Comparison of ENCODE assay signal across 17 cellular contexts in the genomic region with DNA sequence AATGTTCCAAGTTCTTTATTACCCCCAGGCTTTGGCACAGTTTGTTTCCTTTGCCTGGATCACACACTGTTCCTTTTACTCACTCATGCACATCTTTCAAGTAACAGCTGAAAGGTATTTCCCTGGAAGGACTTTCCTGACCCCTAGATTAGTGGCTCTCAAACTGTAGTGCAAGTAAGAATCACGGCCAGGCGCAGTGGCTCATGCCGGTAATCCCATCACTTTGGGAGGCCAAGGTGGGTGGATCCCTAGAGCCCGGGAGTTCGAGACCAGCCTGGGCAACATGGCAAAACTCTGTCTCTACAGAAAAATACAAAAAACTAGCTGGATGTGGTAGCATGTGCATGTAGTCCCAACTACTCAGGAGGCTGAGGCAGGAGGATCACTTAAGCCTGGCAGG. TPM values are rescaled to one million over a fixed set of nuclear protein-coding genes. Genes with fewer than 3 reads are reported as not detected.
DNase-seq lines count a peak whose midpoint lies in the region; ATAC-seq and TF ChIP-seq lines count a peak whose summit lies in the region.
"Had no signal": no experiment of that assay in that cellular context is flagged by ENCODE, and none has a peak within 500 bp of the region (broad histone marks: within the 10 kb centered on the region; RNA-seq: fewer than 3 reads in every experiment).

No MANE protein-coding gene starts in this region.

- H3K36me3 Mint-ChIP-seq in activated naive CD4-positive, alpha-beta T cell treated with anti-CD3 and anti-CD28 coated beads, Interleukin-2, amount 10 ng/mL, durations not matched to agents 7 days and 5 days: no peaks in the 10 kb centered on the region
- H3K36me3 Mint-ChIP-seq: CD4-positive, alpha-beta memory T cell had no signal

- no peak overlapping the region for H3K27ac Mint-ChIP-seq in activated naive CD4-positive, alpha-beta T cell treated with anti-CD3 and anti-CD28 coated beads, Interleukin-2, amount 10 ng/mL, durations not matched to agents 7 days and 5 days

- DNase-seq in epithelial cell of proximal tubule (ENCODE audit: low read depth) (peak; percentile 20), renal cortical epithelial cell (ENCODE audit: low read depth) (peak; percentile 87), GF-D8 (lab: John Stamatoyannopoulos, UW) (no peak)
- no peak for DNase-seq in activated naive CD4-positive, alpha-beta T cell treated with anti-CD3 and anti-CD28 coated beads, Interleukin-2, amount 10 ng/mL, durations not matched to agents 7 days and 5 days
- DNase-seq: C1 segment of cervical spinal cord; Calu3; CD4-positive, alpha-beta memory T cell; COR-L47; DMS53; DMS79 treated with DMSO at 0.1 percent for 48 hours; H7; HCEC 1CT had no signal

- no peak overlapping the region for H3K4me3 ChIP-seq in epithelial cell of proximal tubule (ENCODE audit: low read depth, low read length)

- no peak overlapping the region for H3K4me3 Mint-ChIP-seq in activated naive CD4-positive, alpha-beta T cell treated with anti-CD3 and anti-CD28 coated beads, Interleukin-2, amount 10 ng/mL, durations not matched to agents 7 days and 5 days
- H3K4me3 Mint-ChIP-seq: CD4-positive, alpha-beta memory T cell had no signal

- ATAC-seq in HG03565 (IDR thresholded peaks at IDR 0.05; ENCODE audit: unreplicated experiment): no peak

- no peaks in the 10 kb centered on the region for H3K9me3 Mint-ChIP-seq in activated naive CD4-positive, alpha-beta T cell treated with anti-CD3 and anti-CD28 coated beads, Interleukin-2, amount 10 ng/mL, durations not matched to agents 7 days and 5 days

- CTCF ChIA-PET in activated naive CD4-positive, alpha-beta T cell treated with anti-CD3 and anti-CD28 coated beads, Interleukin-2, amount 10 ng/mL, durations not matched to agents 7 days and 5 days (lab: Charles Lee): interaction anchor here (1.4 kb wide), 1 partner anchor 56 kb away, joined by 5 read pairs; no protein-coding TSS in a partner anchor

- peak overlapping the region; percentile 30; the same call in 1 of the 2 replicates for H3K27ac ChIP-seq in VCaP

- TF ChIP-seq CTCF in VCaP (conservative IDR thresholded peaks at IDR 0.05) (no peak), epithelial cell of proximal tubule (conservative IDR thresholded peaks at IDR 0.05; ENCODE audit: low read depth, low read length) (no peak)

- H3K4me1 Mint-ChIP-seq in activated naive CD4-positive, alpha-beta T cell treated with anti-CD3 and anti-CD28 coated beads, Interleukin-2, amount 10 ng/mL, durations not matched to agents 7 days and 5 days: no peaks in the 10 kb centered on the region
- H3K4me1 Mint-ChIP-seq: CD4-positive, alpha-beta memory T cell had no signal

- peaks cover 26% of the 10 kb centered on the region for H3K27me3 Mint-ChIP-seq in activated naive CD4-positive, alpha-beta T cell treated with anti-CD3 and anti-CD28 coated beads, Interleukin-2, amount 10 ng/mL, durations not matched to agents 7 days and 5 days

RNA-seq across cellular contexts. Expression of a gene that starts 19.1 kb away (rescaled TPM):
- total RNA-seq in epithelial cell of proximal tubule (36.6 and 50.6 TPM in 2 replicates), renal cortical epithelial cell (32.8 and 52.9 TPM in 2 replicates)

RNA-seq across cellular contexts. Expression of a gene that starts 26.3 kb away (rescaled TPM):
- total RNA-seq in epithelial cell of proximal tubule (9.6 and 17.4 TPM in 2 replicates), renal cortical epithelial cell (10.6 and 20.8 TPM in 2 replicates)
- total RNA-seq: CD4-positive, alpha-beta memory T cell had no signal

RNA-seq across cellular contexts. Expression of a gene that starts 53.5 kb away (rescaled TPM):
- total RNA-seq in epithelial cell of proximal tubule (under 0.01 TPM in 2 replicates), renal cortical epithelial cell (0.35 and 0.45 TPM in 2 replicates)
- total RNA-seq: A172; Calu3; CD4-positive, alpha-beta memory T cell; Daoy; G401 had no signal

Comparison
In these comparisons a context has a peak if more than half of its experiments do, and no peak if none do; other contexts are left out.
1. DNase-seq: peak in epithelial cell of proximal tubule (single experiment) and renal cortical epithelial cell (single experiment); none in GF-D8 (single experiment) and activated naive CD4-positive, alpha-beta T cell treated with anti-CD3 and anti-CD28 coated beads, Interleukin-2, amount 10 ng/mL, durations not matched to agents 7 days and 5 days (single experiment).